In the genomic region with DNA sequence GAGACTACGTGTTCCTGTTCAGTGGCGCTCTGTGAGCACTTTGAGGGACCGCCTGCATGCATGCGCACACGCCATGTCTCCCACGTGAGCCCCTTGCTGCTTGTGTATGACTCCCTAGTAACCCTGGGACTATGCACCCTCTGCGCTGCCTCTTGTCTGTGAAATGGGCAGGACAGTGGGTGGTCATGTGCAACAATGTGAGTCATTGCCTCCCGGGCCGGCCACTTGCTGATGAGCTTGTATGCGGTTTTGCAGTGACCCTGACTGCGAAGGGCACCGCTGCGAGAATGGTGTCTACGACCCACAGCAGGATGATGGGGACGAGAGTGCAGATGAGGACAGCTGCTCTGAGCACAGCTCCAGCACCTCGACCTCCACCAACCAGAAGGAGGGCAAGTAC, we compare ENCODE assay signal across 22 cellular contexts.
DNase-seq lines count a peak whose midpoint lies in the region; ATAC-seq and TF ChIP-seq lines count a peak whose summit lies in the region.
"Had no signal": no experiment of that assay in that cellular context is flagged by ENCODE, and none has a peak within 500 bp of the region (broad histone marks: within the 10 kb centered on the region; RNA-seq: fewer than 3 reads in every experiment).

No MANE protein-coding gene starts in this region.

- CTCF ChIA-PET in OCI-LY7 (lab: Charles Lee; ENCODE audit: unreplicated experiment), result no interaction called here

- peaks cover 14% of the 10 kb centered on the region for H3K4me1 Mint-ChIP-seq in chondrocyte (ENCODE audit: low read depth)
- H3K4me1 Mint-ChIP-seq in type B pancreatic cell (ENCODE audit: unreplicated experiment), result no peaks in the 10 kb centered on the region

- intact Hi-C loops in OCI-LY7 (cut with micrococcal nuclease; ENCODE audit: unreplicated experiment), result loop anchor here (5.0 kb wide), 2 partner anchors 238 to 263 kb away; no protein-coding TSS in a partner anchor

- no peaks in the 10 kb centered on the region for H3K79me2 ChIP-seq in OCI-LY7 (ENCODE audit: insufficient read depth, low read depth, low read length)
- H3K79me2 ChIP-seq: parathyroid adenoma had no signal

- no peaks in the 10 kb centered on the region for H3K9me3 ChIP-seq in OCI-LY7 (ENCODE audit: low read length)
- H3K9me3 ChIP-seq: ascending aorta, sigmoid colon, tibial nerve had no signal

- H3K27me3 Mint-ChIP-seq in chondrocyte (ENCODE audit: low read depth) (no peaks in the 10 kb centered on the region), type B pancreatic cell (no peaks in the 10 kb centered on the region)
- H3K27me3 Mint-ChIP-seq: natural killer cell treated with Interleukin-12 subunit alpha and Interleukin-12 subunit beta and Interleukin-15 and Interleukin-18, amount 100 ng/mL, for 72 hours; T-cell had no signal

- H3K4me2 ChIP-seq in OCI-LY7 (ENCODE audit: low read length), result peak overlapping the region; percentile 91

- DNase-seq in EH (ENCODE audit: low read depth) (peak; percentile 18), OCI-LY7 (ENCODE audit: low spot score) (no peak), chondrocyte (ENCODE audit: low spot score) (no peak), smooth muscle cell of the brain vasculature (ENCODE audit: low read depth, low spot score) (peak; percentile 74), type B pancreatic cell (ENCODE audit: extremely low spot score, unreplicated experiment) (no peak)
- DNase-seq: activated naive CD4-positive, alpha-beta T cell; cortex of kidney; GDM1; KG1; NCI-H1105 treated with DMSO at 0.1 percent for 48 hours; NCI-H524; sigmoid colon; stimulated activated naive CD8-positive, alpha-beta T cell treated with anti-CD3 and anti-CD28 coated beads, Interleukin-15, Interleukin-2, amounts not matched to agents 100 U/mL and 50 U/mL, for 24 hours; T-cell had no signal

- H3K36me3 Mint-ChIP-seq in chondrocyte (ENCODE audit: low read depth) (peaks cover 49% of the 10 kb centered on the region), type B pancreatic cell (peaks cover 23% of the 10 kb centered on the region)

- BruUV-seq in OCI-LY7 (replicated peaks; lab: Mats Ljungman, UMichigan), result no TSS peak

- no peak overlapping the region for H3K4me3 ChIP-seq in OCI-LY7 (ENCODE audit: low read depth, low read length, poor library complexity, severe bottlenecking)
- H3K4me3 ChIP-seq: ascending aorta, sigmoid colon, tibial nerve had no signal

- no peaks in the 10 kb centered on the region for H3K9me2 ChIP-seq in OCI-LY7 (ENCODE audit: insufficient read depth, low read length)

- H3K9me3 Mint-ChIP-seq in chondrocyte (ENCODE audit: low read depth) (no peaks in the 10 kb centered on the region), type B pancreatic cell (no peaks in the 10 kb centered on the region)
- H3K9me3 Mint-ChIP-seq: natural killer cell treated with Interleukin-12 subunit alpha and Interleukin-12 subunit beta and Interleukin-15 and Interleukin-18, amount 100 ng/mL, for 72 hours; T-cell had no signal

- peaks cover 70% of the 10 kb centered on the region for H3K36me3 ChIP-seq in OCI-LY7 (ENCODE audit: insufficient read depth, low read length)

- peak overlapping the region; percentile 49 for H3K27ac Mint-ChIP-seq in chondrocyte (ENCODE audit: unreplicated experiment)
- no peak overlapping the region for H3K27ac Mint-ChIP-seq in type B pancreatic cell
- H3K27ac Mint-ChIP-seq: natural killer cell treated with Interleukin-12 subunit alpha and Interleukin-12 subunit beta and Interleukin-15 and Interleukin-18, amount 100 ng/mL, for 72 hours; T-cell had no signal

- H3K4me1 ChIP-seq in OCI-LY7 (ENCODE audit: insufficient read depth, low read length, poor library complexity, severe bottlenecking), result peaks cover 75% of the 10 kb centered on the region
- H3K4me1 ChIP-seq: ascending aorta, sigmoid colon, tibial nerve had no signal

- POLR2A ChIA-PET in OCI-LY7 (lab: Charles Lee), result interaction anchor here (1.7 kb wide), 1 partner anchor 8 kb away, joined by 4 read pairs; no protein-coding TSS in a partner anchor

- H2AFZ ChIP-seq in OCI-LY7 (ENCODE audit: low read length), result no peak overlapping the region
- H2AFZ ChIP-seq: parathyroid adenoma had no signal

- H3K4me3 Mint-ChIP-seq in chondrocyte (ENCODE audit: unreplicated experiment) (no peak overlapping the region), type B pancreatic cell (no peak overlapping the region)
- H3K4me3 Mint-ChIP-seq: natural killer cell treated with Interleukin-12 subunit alpha and Interleukin-12 subunit beta and Interleukin-15 and Interleukin-18, amount 100 ng/mL, for 72 hours; T-cell had no signal

- peak overlapping the region; percentile 93 for H3K27ac ChIP-seq in OCI-LY7 (ENCODE audit: low read depth, low read length, poor library complexity, severe bottlenecking)
- H3K27ac ChIP-seq: ascending aorta, parathyroid adenoma, sigmoid colon, tibial nerve had no signal

- no peak for TF ChIP-seq CTCF in OCI-LY7 (conservative IDR thresholded peaks at IDR 0.05; ENCODE audit: low read length)
- TF ChIP-seq CTCF in chondrocyte (IDR thresholded peaks at IDR 0.05), result no peak
- no peak for TF ChIP-seq CTCF in type B pancreatic cell (conservative IDR thresholded peaks at IDR 0.05)

- ATAC-seq in GM21723 (IDR thresholded peaks at IDR 0.05; ENCODE audit: unreplicated experiment) (no peak), GM21529 (IDR thresholded peaks at IDR 0.05; ENCODE audit: unreplicated experiment) (no peak)
- ATAC-seq: HCT116; natural killer cell treated with Interleukin-12 subunit alpha and Interleukin-12 subunit beta and Interleukin-15 and Interleukin-18, amount 100 ng/mL, for 72 hours; Right ventricle myocardium inferior; stimulated activated naive CD8-positive, alpha-beta T cell treated with anti-CD3 and anti-CD28 coated beads, Interleukin-15, Interleukin-2, amounts not matched to agents 100 U/mL and 50 U/mL, for 24 hours; T-cell had no signal

- 0 out of 2 replicates have a peak, but pooled peaks cover 4% of the 10 kb centered on the region for H4K20me1 ChIP-seq in OCI-LY7 (ENCODE audit: insufficient read depth, low read length)

Comparison
In these comparisons a context has a peak if more than half of its experiments do, and no peak if none do; other contexts are left out.
1. DNase-seq: peak in EH (single experiment) and smooth muscle cell of the brain vasculature (single experiment); none in OCI-LY7 (single experiment), chondrocyte (single experiment) and type B pancreatic cell (single experiment).